ENCODE assay signal across 26 cellular contexts in genomic region chr3:50412355-50412754, GRCh38.
"Had no signal": no experiment of that assay in that cellular context is flagged by ENCODE, and none has a peak within 500 bp of the region (broad histone marks: within the 10 kb centered on the region; RNA-seq: fewer than 3 reads in every experiment).

No MANE protein-coding gene starts in this region.

- H3K4me3 ChIP-seq: esophagus squamous epithelium, gastroesophageal sphincter, heart right ventricle, hepatocyte had no signal

- DNase-seq: activated CD4-positive, alpha-beta T cell treated with anti-CD3 and anti-CD28 coated beads for 1 hour; activated CD4-positive, alpha-beta T cell treated with anti-CD3 and anti-CD28 coated beads for 4 hours; activated CD4-positive, alpha-beta T cell treated with anti-CD3 and anti-CD28 coated beads, Interleukin-2, amount 10 ng/mL, durations not matched to agents 7 days and 5 days; activated CD4-positive, alpha-beta T cell treated with anti-CD3 and anti-CD28 coated beads, Interleukin-2, amount 50 U/mL, for 4 hours; activated CD8-positive, alpha-beta memory T cell treated with anti-CD3 and anti-CD28 coated beads for 24 hours; activated CD8-positive, alpha-beta T cell treated with anti-CD3 and anti-CD28 coated beads for 36 hours; activated effector memory CD4-positive, alpha-beta T cell treated with Interleukin-2 at 50 U/mL for 16 hours; activated gamma-delta T cell treated with Interleukin-2 at 50 U/mL for 16 hours; activated naive CD4-positive, alpha-beta T cell treated with anti-CD3 and anti-CD28 coated beads, Interleukin-2, amount 50 U/mL, for 16 hours; activated naive CD4-positive, alpha-beta T cell treated with Interleukin-2 at 50 U/mL for 16 hours; activated T-cell treated with anti-CD3 and anti-CD28 coated beads, Interleukin-2, amount 50 U/mL, for 4 hours; amniotic stem cell; anterior cingulate cortex; caudate nucleus; cortex of kidney; dermis blood vessel endothelial cell; effector CD4-positive, alpha-beta T cell; esophagus squamous epithelium; foreskin melanocyte; heart right ventricle; T-helper 2 cell had no signal

- H3K36me3 ChIP-seq: esophagus squamous epithelium, gastroesophageal sphincter, heart right ventricle had no signal

- H3K79me2 ChIP-seq: hepatocyte had no signal

- H3K4me1 Mint-ChIP-seq: activated CD4-positive, alpha-beta T cell treated with anti-CD3 and anti-CD28 coated beads, Interleukin-2, amount 10 ng/mL, durations not matched to agents 7 days and 5 days; activated T-helper 17 cell treated with anti-CD3 and anti-CD28 coated beads, Interleukin-2, amount 50 U/mL, for 72 hours had no signal

- ATAC-seq: activated CD8-positive, alpha-beta T cell treated with anti-CD3 and anti-CD28 coated beads for 36 hours; activated T-cell treated with anti-CD3 and anti-CD28 coated beads, Interleukin-2, amount 50 U/mL, for 4 hours; activated T-helper 17 cell treated with anti-CD3 and anti-CD28 coated beads, Interleukin-2, amount 50 U/mL, for 72 hours; gastroesophageal sphincter; heart right ventricle had no signal

- H3K4me1 ChIP-seq: esophagus squamous epithelium, gastroesophageal sphincter, heart right ventricle had no signal

- H2AFZ ChIP-seq: hepatocyte had no signal

- H3K9me3 Mint-ChIP-seq: activated CD4-positive, alpha-beta T cell treated with anti-CD3 and anti-CD28 coated beads, Interleukin-2, amount 10 ng/mL, durations not matched to agents 7 days and 5 days; activated CD8-positive, alpha-beta T cell treated with anti-CD3 and anti-CD28 coated beads for 36 hours; activated T-cell treated with anti-CD3 and anti-CD28 coated beads, Interleukin-2, amount 50 U/mL, for 4 hours; activated T-helper 17 cell treated with anti-CD3 and anti-CD28 coated beads, Interleukin-2, amount 50 U/mL, for 72 hours had no signal

- H3K27ac ChIP-seq: epithelial cell of prostate, esophagus squamous epithelium, gastroesophageal sphincter, heart right ventricle, hepatocyte had no signal

- H3K27me3 Mint-ChIP-seq: activated CD4-positive, alpha-beta T cell treated with anti-CD3 and anti-CD28 coated beads, Interleukin-2, amount 10 ng/mL, durations not matched to agents 7 days and 5 days; activated CD8-positive, alpha-beta T cell treated with anti-CD3 and anti-CD28 coated beads for 36 hours; activated naive CD8-positive, alpha-beta T cell; activated T-helper 17 cell treated with anti-CD3 and anti-CD28 coated beads, Interleukin-2, amount 50 U/mL, for 72 hours had no signal

- H3K27ac Mint-ChIP-seq: activated CD4-positive, alpha-beta T cell treated with anti-CD3 and anti-CD28 coated beads, Interleukin-2, amount 10 ng/mL, durations not matched to agents 7 days and 5 days; activated CD8-positive, alpha-beta T cell treated with anti-CD3 and anti-CD28 coated beads for 36 hours; activated naive CD8-positive, alpha-beta T cell; activated T-helper 17 cell treated with anti-CD3 and anti-CD28 coated beads, Interleukin-2, amount 50 U/mL, for 72 hours had no signal

- H3K4me2 ChIP-seq: hepatocyte had no signal

- H3K4me3 Mint-ChIP-seq: activated CD4-positive, alpha-beta T cell treated with anti-CD3 and anti-CD28 coated beads, Interleukin-2, amount 10 ng/mL, durations not matched to agents 7 days and 5 days; activated CD8-positive, alpha-beta T cell treated with anti-CD3 and anti-CD28 coated beads for 36 hours; activated naive CD8-positive, alpha-beta T cell; activated T-cell treated with anti-CD3 and anti-CD28 coated beads, Interleukin-2, amount 50 U/mL, for 4 hours; activated T-helper 17 cell treated with anti-CD3 and anti-CD28 coated beads, Interleukin-2, amount 50 U/mL, for 72 hours had no signal

- H3K27me3 ChIP-seq: esophagus squamous epithelium, gastroesophageal sphincter, heart right ventricle, hepatocyte had no signal
